ENCODE assay signal across 11 cellular contexts in the genomic region with DNA sequence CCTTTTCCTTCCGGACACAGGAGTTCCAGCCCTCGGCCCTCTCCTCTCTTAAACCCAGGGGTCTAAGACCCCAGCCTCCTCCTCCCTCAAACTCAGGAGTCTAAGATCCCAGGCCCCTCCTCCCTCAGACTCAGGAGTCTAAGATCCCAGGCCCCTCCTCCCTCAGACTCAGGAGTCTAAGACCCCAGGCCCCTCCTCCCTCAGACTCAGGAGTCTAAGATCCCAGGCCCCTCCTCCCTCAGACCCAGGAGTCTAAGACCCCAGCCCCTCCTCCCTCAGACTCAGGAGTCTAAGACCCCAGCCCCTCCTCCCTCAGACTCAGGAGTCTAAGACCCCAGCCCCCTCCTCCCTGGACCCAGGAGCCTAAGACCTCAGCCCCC. TPM values are rescaled to one million over a fixed set of nuclear protein-coding genes. Genes with fewer than 3 reads are reported as not detected.
DNase-seq lines count a peak whose midpoint lies in the region; ATAC-seq, FAIRE-seq and TF ChIP-seq lines count a peak whose summit lies in the region.
"Not testable (repeated sequence)": the region's sequence is repeated elsewhere in the genome, so short reads cannot be mapped to it uniquely, and the experiment has no call there.
"Had no signal": no experiment of that assay in that cellular context is flagged by ENCODE, and none has a peak within 500 bp of the region (broad histone marks: within the 10 kb centered on the region; RNA-seq: fewer than 3 reads in every experiment).

No MANE protein-coding gene starts in this region.

- H4K8ac ChIP-seq in trophoblast cell (ENCODE audit: low read depth, low read length) = peak overlapping the region; percentile 86

- not testable (repeated sequence) for H3K27ac Mint-ChIP-seq in endodermal cell
- peak overlapping the region; percentile 66 for H3K27ac Mint-ChIP-seq in mesothelial cell of epicardium

- H3K79me2 ChIP-seq in DOHH2 (ENCODE audit: control insufficient read depth, low read length); K562 (ENCODE audit: control insufficient read depth, insufficient read depth, low read length); trophoblast cell (ENCODE audit: control insufficient read depth, insufficient read depth, low read length, poor library complexity): not testable (repeated sequence)

- H2BK120ac ChIP-seq in trophoblast cell (ENCODE audit: insufficient read depth, low read length, poor library complexity) = not testable (repeated sequence)

- not testable (repeated sequence) for TF ChIP-seq CTCF in DOHH2 (IDR thresholded peaks at IDR 0.05; ENCODE audit: low read depth, low read length, poor library complexity, severe bottlenecking); K562 (IDR thresholded peaks at IDR 0.05 in 2 of 3, conservative IDR thresholded peaks at IDR 0.05 in 1 of 3; ENCODE audit: insufficient read depth in 2 of 3, low read depth in 1 of 3, low read length in 3 of 3); endodermal cell (conservative IDR thresholded peaks at IDR 0.05); mesothelial cell of epicardium (IDR thresholded peaks at IDR 0.05; ENCODE audit: unreplicated experiment)

- H3K9me3 Mint-ChIP-seq in endodermal cell, mesothelial cell of epicardium: not testable (repeated sequence)

- not testable (repeated sequence) for H3K79me1 ChIP-seq in trophoblast cell (ENCODE audit: low read length)

- H3K4me3 ChIP-seq in DOHH2 (ENCODE audit: low read length) (peak overlapping the region; percentile 43; the same call in 1 of the 2 replicates), endodermal cell (ENCODE audit: low read length) (peak overlapping the region; percentile 71), iPS DF 6.9 (ENCODE audit: low read length) (peak overlapping the region; percentile 25; the same call in 1 of the 2 replicates)
- not testable (repeated sequence) for H3K4me3 ChIP-seq in K562; trophoblast cell (ENCODE audit: low read depth, low read length)

- not testable (repeated sequence) for H3K27ac ChIP-seq in DOHH2 (ENCODE audit: low read depth, low read length); K562 (ENCODE audit: extremely low read depth, low read depth, low read length); iPS DF 6.9 (ENCODE audit: low read length); trophoblast cell (ENCODE audit: low read depth, low read length)
- H3K27ac ChIP-seq in endodermal cell (ENCODE audit: low read depth, low read length) (peak overlapping the region; percentile 89), temporal lobe (ENCODE audit: low read depth, low read length) (peak overlapping the region; percentile 99)

- H3K4me2 ChIP-seq in DOHH2 (ENCODE audit: low read length) (peak overlapping the region; percentile 54), trophoblast cell (ENCODE audit: low read length) (peak overlapping the region; percentile 55)
- not testable (repeated sequence) for H3K4me2 ChIP-seq in K562 (ENCODE audit: insufficient read depth, low read length)

- peak overlapping the region in 1 of 2 experiments; percentile 86; a peak in 1 of 4 replicates for H3K9ac ChIP-seq in K562 (ENCODE audit: insufficient read depth in 1 of 2, low read depth in 2 of 2, low read length in 2 of 2)
- H3K9ac ChIP-seq in endodermal cell (ENCODE audit: extremely low read depth, low read length, poor library complexity, severe bottlenecking); trophoblast cell (ENCODE audit: low read length): not testable (repeated sequence)

- not testable (repeated sequence) for TF ChIP-seq RAD21 in K562 (CRISPR knock-in tag; conservative IDR thresholded peaks at IDR 0.05 in 1 of 2, IDR thresholded peaks at IDR 0.05 in 1 of 2)

- H3K4me1 ChIP-seq in DOHH2 (ENCODE audit: control insufficient read depth, low read length) (peaks cover 25% of the 10 kb centered on the region), K562 (replicated peaks in 1 of 2; ENCODE audit: control insufficient read depth in 2 of 2, insufficient read depth in 2 of 2, low read length in 2 of 2) (peaks cover 18 to 34% of the 10 kb centered on the region in 2 experiments; a peak in 4 of 5 replicates), trophoblast cell (ENCODE audit: control insufficient read depth in 1 of 2, insufficient read depth in 2 of 2, low read length in 2 of 2) (peaks cover 13 to 21% of the 10 kb centered on the region in 2 experiments)
- H3K4me1 ChIP-seq in endodermal cell (ENCODE audit: control insufficient read depth, insufficient read depth, low read length); iPS DF 6.9 (ENCODE audit: control insufficient read depth, insufficient read depth, low read length): not testable (repeated sequence)

- H3K9me3 ChIP-seq in DOHH2 (ENCODE audit: control insufficient read depth, insufficient read depth, low read length); K562 (replicated peaks; ENCODE audit: control insufficient read depth, insufficient read depth, low read depth, low read length); endodermal cell (ENCODE audit: control insufficient read depth, low read length); iPS DF 6.9 (ENCODE audit: control insufficient read depth, insufficient read depth, low read length); trophoblast cell (ENCODE audit: insufficient read depth, low read depth, low read length): not testable (repeated sequence)

- H3K9me2 ChIP-seq in DOHH2 (replicated peaks; ENCODE audit: control insufficient read depth, low read length) = not testable (repeated sequence)

- TF ChIP-seq EP300 in K562 (IDR thresholded peaks at IDR 0.05; ENCODE audit: low read length) = not testable (repeated sequence)

- peak; percentile 65 for DNase-seq in NCI-H82 (lab: John Stamatoyannopoulos, UW)
- not testable (repeated sequence) for DNase-seq in K562 (ENCODE audit: extremely low read depth in 1 of 4, low spot score in 3 of 4); endodermal cell; iPS DF 6.9 (ENCODE audit: low read depth, low spot score); mesothelial cell of epicardium (ENCODE audit: low spot score in 2 of 2, unreplicated experiment in 2 of 2); trophoblast cell

- intact Hi-C loops in K562 (cut with micrococcal nuclease) = not testable (repeated sequence)

- POLR2A ChIA-PET in K562 (lab: Yijun Ruan, JAX) = interaction anchor here (0.6 to 0.7 kb wide), 2 partner anchors 41 to 175 kb away, joined by 3 read pairs; no protein-coding TSS in a partner anchor

- H3K27me3 ChIP-seq in DOHH2 (ENCODE audit: control insufficient read depth, low read length) (peaks cover 39% of the 10 kb centered on the region), endodermal cell (ENCODE audit: control insufficient read depth, insufficient read depth, low read length, poor library complexity, severe bottlenecking) (peaks cover 32% of the 10 kb centered on the region), trophoblast cell (ENCODE audit: insufficient read depth, low read length) (peaks cover 18% of the 10 kb centered on the region)
- not testable (repeated sequence) for H3K27me3 ChIP-seq in K562 (ENCODE audit: control insufficient read depth in 2 of 2, insufficient read depth in 2 of 2, low read length in 2 of 2); iPS DF 6.9 (ENCODE audit: control insufficient read depth, insufficient read depth, low read length)

- not testable (repeated sequence) for H3K36me3 ChIP-seq in DOHH2 (ENCODE audit: control insufficient read depth, low read length); K562 (ENCODE audit: control insufficient read depth, insufficient read depth, low read length); endodermal cell (ENCODE audit: control insufficient read depth, insufficient read depth, low read length); iPS DF 6.9 (ENCODE audit: control insufficient read depth, insufficient read depth, low read length); trophoblast cell (ENCODE audit: control insufficient read depth in 1 of 2, insufficient read depth in 2 of 2, low read length in 2 of 2)

- in situ Hi-C loops in K562 (cut with MboI) = not testable (repeated sequence)

- not testable (repeated sequence) for H2AFZ ChIP-seq in K562 (ENCODE audit: low read depth, low read length); trophoblast cell (ENCODE audit: insufficient read depth, low read length, poor library complexity)

- H3K18ac ChIP-seq in trophoblast cell (ENCODE audit: low read length) = not testable (repeated sequence)

- WGBS in K562 (ENCODE audit: insufficient coverage, low coverage, missing lambda C conversion rate) = no CpG with 5 or more reads among the region's 2 CpGs
- WGBS in endodermal cell (ENCODE audit: insufficient coverage in 1 of 2, insufficient read length in 1 of 2), 2 experiments = 26 to 80% methylated on average over 1 to 2 of the region's 2 CpGs
- WGBS in iPS DF 6.9 (ENCODE audit: insufficient coverage, insufficient read length) = no CpG with 5 or more reads among the region's 2 CpGs
- WGBS in trophoblast cell (ENCODE audit: extremely low coverage, insufficient coverage, insufficient read length) = no CpG with 5 or more reads among the region's 2 CpGs

- not testable (repeated sequence) for H3K9me1 ChIP-seq in K562 (ENCODE audit: control insufficient read depth, insufficient read depth, low read length)

- CTCF ChIA-PET in K562 (lab: Yijun Ruan, JAX; ENCODE audit: low intra/inter-chr PET ratio) = not testable (repeated sequence)

- not testable (repeated sequence) for H3K4ac ChIP-seq in trophoblast cell (ENCODE audit: low read depth, low read length)

- not testable (repeated sequence) for TF ChIP-seq POLR2A in K562 (conservative IDR thresholded peaks at IDR 0.05)

- H3K27me3 Mint-ChIP-seq in endodermal cell (ENCODE audit: insufficient read depth) (peaks cover 81% of the 10 kb centered on the region), mesothelial cell of epicardium (ENCODE audit: low read depth) (peaks cover 17% of the 10 kb centered on the region)

- ATAC-seq in K562 = not testable (repeated sequence)

- not testable (repeated sequence) for H3F3A ChIP-seq in DOHH2 (ENCODE audit: control insufficient read depth, insufficient read depth)

- H4K91ac ChIP-seq in trophoblast cell (ENCODE audit: low read depth, low read length) = not testable (repeated sequence)

- peak overlapping the region; percentile 53 for H3K4me3 Mint-ChIP-seq in endodermal cell
- peak overlapping the region; percentile 65 for H3K4me3 Mint-ChIP-seq in mesothelial cell of epicardium

- H3K4me1 Mint-ChIP-seq in endodermal cell = peaks cover 14% of the 10 kb centered on the region
- H3K4me1 Mint-ChIP-seq in mesothelial cell of epicardium = peaks cover 29% of the 10 kb centered on the region

- not testable (repeated sequence) for BruUV-seq in K562 (replicated peaks; lab: Mats Ljungman, UMichigan)

- H4K20me1 ChIP-seq in DOHH2 (ENCODE audit: control insufficient read depth, insufficient read depth, low read depth, low read length); K562 (replicated peaks; ENCODE audit: control insufficient read depth, insufficient read depth, low read length): not testable (repeated sequence)

- H2BK5ac ChIP-seq in trophoblast cell (ENCODE audit: low read depth, low read length, poor library complexity) = not testable (repeated sequence)

- not testable (repeated sequence) for FAIRE-seq in K562 (lab: Jason Lieb, UNC)

- H3K36me3 Mint-ChIP-seq in endodermal cell (ENCODE audit: low read depth); mesothelial cell of epicardium: not testable (repeated sequence)

- not testable (repeated sequence) for H3K14ac ChIP-seq in trophoblast cell (ENCODE audit: low read length)

- H4K12ac ChIP-seq in trophoblast cell (ENCODE audit: low read depth, low read length) = not testable (repeated sequence)

- not testable (repeated sequence) for H2AK5ac ChIP-seq in trophoblast cell (ENCODE audit: low read length)

- not testable (repeated sequence) for H3K23ac ChIP-seq in trophoblast cell (ENCODE audit: low read length)

- H2BK12ac ChIP-seq in trophoblast cell (ENCODE audit: low read length) = not testable (repeated sequence)

RNA-seq across cellular contexts. Expression of a gene that starts 4.1 kb away (rescaled TPM):
- total RNA-seq in K562 (2011; cell fraction: chromatin; rRNA removed; ENCODE audit: low replicate concordance) = 2.0 and 2.5 TPM in 2 replicates
- total RNA-seq in K562 (2011; cell fraction: nucleolus; rRNA removed) = 2.6 and 7.0 TPM in 2 replicates
- total RNA-seq in K562 (2011; cell fraction: nucleoplasm; rRNA removed) = 0.99 and 4.5 TPM in 2 replicates
- total RNA-seq in K562 (2014; rRNA removed) (1.8 and 2.5 TPM in 2 replicates), K562 (2014; rRNA removed; fragmentation: Illumina TruSeq; extraction: Trizol) (0.61 and 0.87 TPM in 2 replicates), K562 (2015; rRNA removed; fragmentation: Illumina TruSeq; extraction: Trizol) (0.72 and 1.2 TPM in 2 replicates), K562 (2021) (1.9 and 2.3 TPM in 2 replicates), endodermal cell (10 to 100 TPM in 1 of 2 donors, 1 to 10 TPM in 1; 9.3 to 19.9 TPM), mesothelial cell of epicardium (45.8 to 48.3 TPM (median 47.1 TPM) in 3 replicates), temporal lobe (105 TPM)
- polyA plus RNA-seq in K562 (2011; rRNA removed) (1.4 and 2.1 TPM in 2 replicates), K562 (2014; fragmentation: Illumina TruSeq; extraction: Trizol) (1.3 and 2.2 TPM in 2 replicates), K562 (2014; fragmentation: Nextera tagmentation; extraction: Ambion mirVana) (under 1 TPM; 0.03 to 0.13 TPM), K562 (2014; rRNA removed) (1.7 and 4.6 TPM in 2 replicates)
- 1.9 and 3.5 TPM in 2 replicates for polyA plus RNA-seq in K562 (2011; cell fraction: cytosol; rRNA removed)
- 1.1 and 2.4 TPM in 2 replicates for polyA plus RNA-seq in K562 (2011; cell fraction: nucleus; rRNA removed)
- 2.1 and 2.5 TPM in 2 replicates for polyA plus RNA-seq in K562 (2012)
- 0.30 and 0.32 TPM in 2 replicates for polyA minus RNA-seq in K562 (2011; rRNA and poly(A)+ RNA removed)
- 0.86 and 1.5 TPM in 2 replicates for polyA minus RNA-seq in K562 (2011; cell fraction: cytosol; rRNA and poly(A)+ RNA removed)
- polyA minus RNA-seq in K562 (2011; cell fraction: nucleus; rRNA and poly(A)+ RNA removed) = 0.54 and 0.89 TPM in 2 replicates
- 68.9 TPM for polyA plus RNA-seq in endodermal cell (2013, experiment 1 of 2)
- 58.7 TPM for polyA plus RNA-seq in endodermal cell (2013, experiment 2 of 2)
- 5.5 and 5.8 TPM in 2 replicates for polyA plus RNA-seq in trophoblast cell (2013)
- polyA plus RNA-seq: naive thymus-derived CD8-positive, alpha-beta T cell had no signal

RNA-seq across cellular contexts. Expression of a gene that starts 16.1 kb away (rescaled TPM):
- 6.3 and 13.9 TPM in 2 replicates for total RNA-seq in K562 (2011; cell fraction: chromatin; rRNA removed; ENCODE audit: low replicate concordance)
- 8.6 and 12.7 TPM in 2 replicates for total RNA-seq in K562 (2011; cell fraction: nucleolus; rRNA removed)
- total RNA-seq in K562 (2011; cell fraction: nucleoplasm; rRNA removed) = 10.1 and 10.3 TPM in 2 replicates
- total RNA-seq in K562 (2014; rRNA removed) = 85.7 and 86.9 TPM in 2 replicates
- total RNA-seq in K562 (2014; rRNA removed; fragmentation: Illumina TruSeq; extraction: Trizol) = 8.4 and 8.8 TPM in 2 replicates
- 27.5 and 30.4 TPM in 2 replicates for total RNA-seq in K562 (2015; rRNA removed; fragmentation: Illumina TruSeq; extraction: Trizol)
- 42.2 and 49.2 TPM in 2 replicates for total RNA-seq in K562 (2021)
- 14.9 and 15.9 TPM in 2 replicates for polyA plus RNA-seq in K562 (2011; rRNA removed)
- polyA plus RNA-seq in K562 (2011; cell fraction: cytosol; rRNA removed) = 17.8 and 32.7 TPM in 2 replicates
- 14.2 and 15.7 TPM in 2 replicates for polyA plus RNA-seq in K562 (2011; cell fraction: nucleus; rRNA removed)
- polyA plus RNA-seq in K562 (2012) = 41.0 and 43.7 TPM in 2 replicates
- polyA plus RNA-seq in K562 (2014; fragmentation: Illumina TruSeq; extraction: Trizol) = 14.9 and 19.1 TPM in 2 replicates
- under 1 TPM; 0.15 to 0.23 TPM for polyA plus RNA-seq in K562 (2014; fragmentation: Nextera tagmentation; extraction: Ambion mirVana)
- 68.7 and 75.7 TPM in 2 replicates for polyA plus RNA-seq in K562 (2014; rRNA removed)
- 2.5 and 3.4 TPM in 2 replicates for polyA minus RNA-seq in K562 (2011; rRNA and poly(A)+ RNA removed)
- polyA minus RNA-seq in K562 (2011; cell fraction: cytosol; rRNA and poly(A)+ RNA removed) = 4.3 and 6.7 TPM in 2 replicates
- 4.3 and 6.9 TPM in 2 replicates for polyA minus RNA-seq in K562 (2011; cell fraction: nucleus; rRNA and poly(A)+ RNA removed)
- total RNA-seq in endodermal cell = 10 to 100 TPM; 44.3 to 46.8 TPM
- 71.4 TPM for polyA plus RNA-seq in endodermal cell (2013, experiment 1 of 2)
- 66.6 TPM for polyA plus RNA-seq in endodermal cell (2013, experiment 2 of 2)
- total RNA-seq in mesothelial cell of epicardium = 92.2 to 96.2 TPM (median 92.4 TPM) in 3 replicates
- 14.9 and 15.3 TPM in 2 replicates for polyA plus RNA-seq in trophoblast cell (2013)
- 106 TPM for total RNA-seq in temporal lobe

RNA-seq across cellular contexts. Expression of a gene that starts 23.7 kb away (rescaled TPM):
- 1.0 and 1.2 TPM in 2 replicates for total RNA-seq in K562 (2011; cell fraction: chromatin; rRNA removed; ENCODE audit: low replicate concordance)
- total RNA-seq in K562 (2011; cell fraction: nucleolus; rRNA removed) = 0.33 TPM in 1 of 2 replicates, not detected in the other
- 0.23 and 0.29 TPM in 2 replicates for total RNA-seq in K562 (2011; cell fraction: nucleoplasm; rRNA removed)
- total RNA-seq in K562 (2014; rRNA removed) (0.08 and 0.09 TPM in 2 replicates), K562 (2014; rRNA removed; fragmentation: Illumina TruSeq; extraction: Trizol) (0.13 and 0.25 TPM in 2 replicates), K562 (2015; rRNA removed; fragmentation: Illumina TruSeq; extraction: Trizol) (0.08 and 0.18 TPM in 2 replicates), K562 (2021) (0.11 and 0.18 TPM in 2 replicates), endodermal cell (under 1 TPM; 0.35 to 0.37 TPM), mesothelial cell of epicardium (0.36 to 0.63 TPM (median 0.58 TPM) in 3 replicates), temporal lobe (not detected)
- polyA plus RNA-seq in K562 (2011; rRNA removed) (0.10 and 0.18 TPM in 2 replicates), K562 (2014; fragmentation: Illumina TruSeq; extraction: Trizol) (0.43 and 0.45 TPM in 2 replicates), K562 (2014; fragmentation: Nextera tagmentation; extraction: Ambion mirVana) (not detected), K562 (2014; rRNA removed) (0.25 and 0.36 TPM in 2 replicates)
- 0.01 and 0.03 TPM in 2 replicates for polyA plus RNA-seq in K562 (2011; cell fraction: cytosol; rRNA removed)
- polyA plus RNA-seq in K562 (2011; cell fraction: nucleus; rRNA removed) = 0.29 and 0.67 TPM in 2 replicates
- polyA plus RNA-seq in K562 (2012) = 0.26 and 0.37 TPM in 2 replicates
- polyA minus RNA-seq in K562 (2011; rRNA and poly(A)+ RNA removed) = 0.12 TPM in 1 of 2 replicates, not detected in the other
- not detected in 2 replicates for polyA minus RNA-seq in K562 (2011; cell fraction: cytosol; rRNA and poly(A)+ RNA removed)
- polyA minus RNA-seq in K562 (2011; cell fraction: nucleus; rRNA and poly(A)+ RNA removed) = 0.22 TPM in 1 of 2 replicates, not detected in the other
- 0.11 TPM for polyA plus RNA-seq in endodermal cell (2013, experiment 1 of 2)
- not detected for polyA plus RNA-seq in endodermal cell (2013, experiment 2 of 2)
- 0.27 and 0.29 TPM in 2 replicates for polyA plus RNA-seq in trophoblast cell (2013)
- total RNA-seq: bronchial epithelial cell, IMR-90 had no signal

RNA-seq across cellular contexts. Expression of a gene that starts 34.4 kb away (rescaled TPM):
- total RNA-seq in K562 (2011; cell fraction: chromatin; rRNA removed; ENCODE audit: low replicate concordance) = 40.8 and 45.7 TPM in 2 replicates
- 32.8 and 41.9 TPM in 2 replicates for total RNA-seq in K562 (2011; cell fraction: nucleolus; rRNA removed)
- 31.3 and 41.4 TPM in 2 replicates for total RNA-seq in K562 (2011; cell fraction: nucleoplasm; rRNA removed)
- 13.1 and 15.6 TPM in 2 replicates for total RNA-seq in K562 (2014; rRNA removed)
- 6.9 and 8.1 TPM in 2 replicates for total RNA-seq in K562 (2014; rRNA removed; fragmentation: Illumina TruSeq; extraction: Trizol)
- total RNA-seq in K562 (2015; rRNA removed; fragmentation: Illumina TruSeq; extraction: Trizol) = 10.8 and 12.4 TPM in 2 replicates
- 10.8 and 12.9 TPM in 2 replicates for total RNA-seq in K562 (2021)
- 8.4 and 17.5 TPM in 2 replicates for polyA plus RNA-seq in K562 (2011; rRNA removed)
- polyA plus RNA-seq in K562 (2011; cell fraction: cytosol; rRNA removed) = 15.3 and 17.9 TPM in 2 replicates
- polyA plus RNA-seq in K562 (2011; cell fraction: nucleus; rRNA removed) = 30.9 and 37.0 TPM in 2 replicates
- 14.7 and 23.9 TPM in 2 replicates for polyA plus RNA-seq in K562 (2012)
- polyA plus RNA-seq in K562 (2014; fragmentation: Illumina TruSeq; extraction: Trizol) = 13.6 and 14.4 TPM in 2 replicates
- polyA plus RNA-seq in K562 (2014; fragmentation: Nextera tagmentation; extraction: Ambion mirVana) = 10 to 100 TPM in 1 of 2 experiments, 1 to 10 TPM in 1; 7.0 to 10.9 TPM
- polyA plus RNA-seq in K562 (2014; rRNA removed) = 14.3 and 16.2 TPM in 2 replicates
- 10.0 and 14.3 TPM in 2 replicates for polyA minus RNA-seq in K562 (2011; rRNA and poly(A)+ RNA removed)
- 6.2 and 8.2 TPM in 2 replicates for polyA minus RNA-seq in K562 (2011; cell fraction: cytosol; rRNA and poly(A)+ RNA removed)
- 6.2 and 11.0 TPM in 2 replicates for polyA minus RNA-seq in K562 (2011; cell fraction: nucleus; rRNA and poly(A)+ RNA removed)
- 10 to 100 TPM; 14.7 to 21.5 TPM for total RNA-seq in endodermal cell
- 20.1 TPM for polyA plus RNA-seq in endodermal cell (2013, experiment 1 of 2)
- 17.1 TPM for polyA plus RNA-seq in endodermal cell (2013, experiment 2 of 2)
- total RNA-seq in mesothelial cell of epicardium = 18.5 to 22.7 TPM (median 22.2 TPM) in 3 replicates
- polyA plus RNA-seq in trophoblast cell (2013) = 15.2 and 15.6 TPM in 2 replicates
- 6.6 TPM for total RNA-seq in temporal lobe

RNA-seq across cellular contexts. Expression of a gene that starts 39.2 kb away (rescaled TPM):
- total RNA-seq in K562 (2011; cell fraction: chromatin; rRNA removed; ENCODE audit: low replicate concordance) = 16.8 and 39.5 TPM in 2 replicates
- total RNA-seq in K562 (2011; cell fraction: nucleolus; rRNA removed) = 33.8 and 38.9 TPM in 2 replicates
- total RNA-seq in K562 (2011; cell fraction: nucleoplasm; rRNA removed) = 35.0 and 41.2 TPM in 2 replicates
- total RNA-seq in K562 (2014; rRNA removed) (7.1 and 16.2 TPM in 2 replicates), K562 (2014; rRNA removed; fragmentation: Illumina TruSeq; extraction: Trizol) (5.6 and 6.8 TPM in 2 replicates), K562 (2015; rRNA removed; fragmentation: Illumina TruSeq; extraction: Trizol) (8.8 and 9.9 TPM in 2 replicates), K562 (2021) (14.2 and 18.2 TPM in 2 replicates), endodermal cell (10 to 100 TPM; 11.9 to 12.1 TPM), mesothelial cell of epicardium (11.4 to 12.6 TPM (median 12.6 TPM) in 3 replicates), temporal lobe (5.2 TPM)
- polyA plus RNA-seq in K562 (2011; rRNA removed) (7.3 and 9.7 TPM in 2 replicates), K562 (2014; fragmentation: Illumina TruSeq; extraction: Trizol) (12.5 and 12.7 TPM in 2 replicates), K562 (2014; fragmentation: Nextera tagmentation; extraction: Ambion mirVana) (10 to 100 TPM; 12.2 to 18.2 TPM), K562 (2014; rRNA removed) (12.8 and 17.4 TPM in 2 replicates)
- 14.2 and 34.8 TPM in 2 replicates for polyA plus RNA-seq in K562 (2011; cell fraction: cytosol; rRNA removed)
- 10.6 and 13.3 TPM in 2 replicates for polyA plus RNA-seq in K562 (2011; cell fraction: nucleus; rRNA removed)
- polyA plus RNA-seq in K562 (2012) = 12.8 and 12.9 TPM in 2 replicates
- 6.4 and 8.1 TPM in 2 replicates for polyA minus RNA-seq in K562 (2011; rRNA and poly(A)+ RNA removed)
- 5.5 and 6.7 TPM in 2 replicates for polyA minus RNA-seq in K562 (2011; cell fraction: cytosol; rRNA and poly(A)+ RNA removed)
- 12.8 and 16.1 TPM in 2 replicates for polyA minus RNA-seq in K562 (2011; cell fraction: nucleus; rRNA and poly(A)+ RNA removed)
- 10.8 TPM for polyA plus RNA-seq in endodermal cell (2013, experiment 1 of 2)
- 7.1 TPM for polyA plus RNA-seq in endodermal cell (2013, experiment 2 of 2)
- 11.1 and 12.1 TPM in 2 replicates for polyA plus RNA-seq in trophoblast cell (2013)
